Comparison of ENCODE assay signal across 1 cellular context in the genomic region with DNA sequence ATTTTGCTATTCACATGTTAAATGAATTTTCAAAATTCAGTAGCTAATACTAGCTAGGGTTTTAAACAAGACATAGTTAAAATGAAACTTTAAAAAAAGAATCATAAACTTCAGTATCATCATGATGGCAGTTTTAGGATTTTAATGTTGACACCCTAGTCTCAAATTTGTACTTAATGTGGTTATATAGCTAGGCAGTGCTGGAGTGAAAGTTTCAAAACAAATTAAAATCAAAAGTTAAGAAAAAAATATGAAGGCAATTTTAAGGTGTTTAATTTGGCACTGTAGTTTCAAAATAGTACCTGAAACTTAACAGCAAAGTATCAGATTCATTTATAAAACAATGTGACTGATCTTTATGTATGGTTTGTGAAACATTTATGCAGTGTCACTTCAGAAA.
TF ChIP-seq lines count a peak whose summit lies in the region.

No MANE protein-coding gene starts in this region.

TF ChIP-seq in GM12878, 131 proteins besides CTCF, POLR2A, EP300 and RAD21:
- peak; percentile 32; the same call in 1 of the 2 replicates for TF ChIP-seq RUNX3 (IDR thresholded peaks at IDR 0.05; ENCODE audit: low read length)
- TF ChIP-seq ATF3 (IDR thresholded peaks at IDR 0.05; ENCODE audit: borderline replicate concordance, extremely low read depth, low read depth, low read length): no peak
